ENCODE assay signal across 9 cellular contexts in genomic region chr12:9948606-9949286, GRCh38. TPM values are rescaled to one million over a fixed set of nuclear protein-coding genes. Genes with fewer than 3 reads are reported as not detected.
A peak's percentile ranks its signal among the peaks of the same experiment; 100 is the strongest.
DNase-seq lines count a peak whose midpoint lies in the region; ATAC-seq and TF ChIP-seq lines count a peak whose summit lies in the region.
"Had no signal": no experiment of that assay in that cellular context is flagged by ENCODE, and none has a peak within 500 bp of the region (broad histone marks: within the 10 kb centered on the region; RNA-seq: fewer than 3 reads in every experiment).

No MANE protein-coding gene starts in this region.

- no peaks in the 10 kb centered on the region for H3K36me3 ChIP-seq in left lung
- no peaks in the 10 kb centered on the region for H3K36me3 ChIP-seq in MG63

- H3K9me3 ChIP-seq in left lung (no peaks in the 10 kb centered on the region), MG63 (no peaks in the 10 kb centered on the region)

- ATAC-seq in GM18858 (IDR thresholded peaks at IDR 0.05; ENCODE audit: unreplicated experiment) (peak; percentile 94), GM21619 (IDR thresholded peaks at IDR 0.05; ENCODE audit: unreplicated experiment) (peak; percentile 90), HG03558 (IDR thresholded peaks at IDR 0.05; ENCODE audit: extremely low read depth, unreplicated experiment) (peak; percentile 92), left lung (peak; percentile 26)

- H3K4me3 ChIP-seq in left lung (no peak overlapping the region), MG63 (no peak overlapping the region)

- TF ChIP-seq CTCF in left lung (IDR thresholded peaks at IDR 0.05) = no peak

- peaks cover 0 to 17% of the 10 kb centered on the region in 2 donors for H3K4me1 ChIP-seq in left lung

- no peak overlapping the region for H3K27ac ChIP-seq in left lung

- intact Hi-C loops in left lung (cut with DNase I) = no loop called here

- H3K27me3 ChIP-seq in left lung (no peaks in the 10 kb centered on the region), MG63 (peaks cover 2% of the 10 kb centered on the region; the same call in 1 of the 2 replicates)

- no peak for DNase-seq in left lung
- DNase-seq in DMS79 (lab: John Stamatoyannopoulos, UW) = no peak
- no peak for DNase-seq in MG63
- DNase-seq in NCI-H2196 (lab: John Stamatoyannopoulos, UW; ENCODE audit: unreplicated experiment) = no peak
- no peak for DNase-seq in activated CD8-positive, alpha-beta memory T cell treated with anti-CD3 and anti-CD28 coated beads, Interleukin-2, amount 50 U/mL, for 48 hours

RNA-seq across cellular contexts. Expression of gene CLEC2A, which starts 16.6 kb away (rescaled TPM):
- total RNA-seq in left lung = not detected
- total RNA-seq in MG63 (2014; rRNA removed; shearing (Covaris generic); ENCODE audit: low replicate concordance) = not detected in 2 replicates
- total RNA-seq: H4 had no signal

RNA-seq across cellular contexts. Expression of gene CLEC12A, which starts 22.5 kb away (rescaled TPM):
- total RNA-seq in left lung = 10 to 100 TPM; 10.9 to 12.7 TPM
- total RNA-seq in MG63 (2014; rRNA removed; shearing (Covaris generic); ENCODE audit: low replicate concordance) = not detected in 2 replicates
- total RNA-seq: H4 had no signal

RNA-seq across cellular contexts. Expression of gene CLEC1B, which starts 50.2 kb away (rescaled TPM):
- under 1 TPM; 0.38 to 0.63 TPM for total RNA-seq in left lung
- not detected in 2 replicates for total RNA-seq in MG63 (2014; rRNA removed; shearing (Covaris generic); ENCODE audit: low replicate concordance)
- total RNA-seq: H4 had no signal

Comparison
In these comparisons a context has a peak if more than half of its experiments do, and no peak if none do; other contexts are left out.
1. ATAC-seq: peak in every context shown above with its lines; median percentile 94 in GM18858; 92 in HG03558; 90 in GM21619; 26 in left lung.
2. RNA of gene CLEC12A, which starts 22.5 kb away (total RNA-seq): 10.9 to 12.7 TPM in left lung; not detected in MG63; every median in the first group is over 10 times any median in the second.